Comparison of ENCODE assay signal across 15 cellular contexts in the genomic region with DNA sequence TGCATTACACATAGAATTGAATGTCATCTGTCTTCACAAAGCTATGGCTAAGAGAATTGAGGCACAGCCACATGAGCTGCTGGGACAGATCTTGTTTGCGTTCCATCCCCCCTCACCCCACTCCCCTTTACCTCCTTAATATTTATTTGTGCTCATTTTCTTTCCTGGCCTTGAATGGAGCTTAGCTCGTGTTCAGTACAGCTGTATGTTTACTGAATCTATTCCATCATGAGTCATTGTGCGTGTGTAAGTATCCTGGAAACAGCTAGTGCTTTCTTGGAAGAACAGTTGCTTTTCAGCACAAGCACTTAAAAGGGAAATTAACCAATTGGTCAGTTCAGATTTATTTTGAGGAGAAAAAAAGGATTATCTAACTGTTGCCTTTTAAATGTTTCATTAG. TPM values are rescaled to one million over a fixed set of nuclear protein-coding genes. Genes with fewer than 3 reads are reported as not detected.
DNase-seq lines count a peak whose midpoint lies in the region; ATAC-seq, FAIRE-seq and TF ChIP-seq lines count a peak whose summit lies in the region.
"Had no signal": no experiment of that assay in that cellular context is flagged by ENCODE, and none has a peak within 500 bp of the region (broad histone marks: within the 10 kb centered on the region; RNA-seq: fewer than 3 reads in every experiment).

No MANE protein-coding gene starts in this region.

- H3K9me3 ChIP-seq in vagina, result no peaks in the 10 kb centered on the region
- H3K9me3 ChIP-seq in PC-9 (ENCODE audit: insufficient read depth, low read depth), result no peaks in the 10 kb centered on the region

- TF ChIP-seq POLR2A in vagina (IDR thresholded peaks at IDR 0.05) (no peak), erythroblast (IDR thresholded peaks at IDR 0.05; ENCODE audit: low read length) (no peak)

- H2AFZ ChIP-seq in PC-9, result no peak overlapping the region

- peak; percentile 86 for FAIRE-seq in endometrium (lab: Jason Lieb, UNC)
- FAIRE-seq: G401.6 had no signal

- peak; percentile 78 for ATAC-seq in omental fat pad (ENCODE audit: low FRiP score)
- ATAC-seq: effector memory CD8-positive, alpha-beta T cell; HCT116 had no signal

- H3K4me2 ChIP-seq in PC-9, result no peak overlapping the region

- H3K36me3 ChIP-seq in vagina (no peaks in the 10 kb centered on the region), PC-9 (ENCODE audit: low read depth) (no peaks in the 10 kb centered on the region)

- H3F3A ChIP-seq in PC-9 (ENCODE audit: insufficient read depth, low read depth), result no peaks in the 10 kb centered on the region

- H3K27me3 ChIP-seq in vagina, result no peaks in the 10 kb centered on the region
- no peaks in the 10 kb centered on the region for H3K27me3 ChIP-seq in PC-9 (ENCODE audit: insufficient read depth, low read depth)

- CTCF ChIA-PET in activated CD4-positive, alpha-beta T cell treated with anti-CD3 and anti-CD28 coated beads, Interleukin-2, amount 10 ng/mL, durations not matched to agents 7 days and 5 days (lab: Charles Lee), result no interaction called here
- CTCF ChIA-PET in PC-9 (lab: Charles Lee), result no interaction called here

- H3K4me3 ChIP-seq in vagina, result no peak overlapping the region
- H3K4me3 ChIP-seq in PC-9, result no peak overlapping the region

- H3K27ac ChIP-seq in vagina (no peak overlapping the region), PC-9 (no peak overlapping the region)

- no TSS peak for BruUV-seq in PC-9 (replicated peaks; lab: Mats Ljungman, UMichigan)

- intact Hi-C loops in vagina (cut with DNase I) (no loop called here), PC-9 (cut with micrococcal nuclease; ENCODE audit: unreplicated experiment) (no loop called here)

- no peaks in the 10 kb centered on the region for H3K36me3 Mint-ChIP-seq in activated CD4-positive, alpha-beta T cell treated with anti-CD3 and anti-CD28 coated beads, Interleukin-2, amount 10 ng/mL, durations not matched to agents 7 days and 5 days (ENCODE audit: low read depth)

- H3K27ac Mint-ChIP-seq in activated CD4-positive, alpha-beta T cell treated with anti-CD3 and anti-CD28 coated beads, Interleukin-2, amount 10 ng/mL, durations not matched to agents 7 days and 5 days, result no peak overlapping the region
- H3K27ac Mint-ChIP-seq: effector memory CD8-positive, alpha-beta T cell; stimulated activated naive CD8-positive, alpha-beta T cell treated with anti-CD3 and anti-CD28 coated beads, Interleukin-15, Interleukin-2, amounts not matched to agents 100 ng/mL and 50 ng/mL, for 24 hours had no signal

- peaks cover 8% of the 10 kb centered on the region for H3K27me3 Mint-ChIP-seq in activated CD4-positive, alpha-beta T cell treated with anti-CD3 and anti-CD28 coated beads, Interleukin-2, amount 10 ng/mL, durations not matched to agents 7 days and 5 days
- H3K27me3 Mint-ChIP-seq: effector memory CD8-positive, alpha-beta T cell had no signal

- H3K4me1 ChIP-seq in vagina (no peaks in the 10 kb centered on the region), PC-9 (replicated peaks; ENCODE audit: insufficient read depth) (0 out of 2 replicates have a peak, but pooled peaks cover 6% of the 10 kb centered on the region)

- no peak overlapping the region for H3K4me3 Mint-ChIP-seq in activated CD4-positive, alpha-beta T cell treated with anti-CD3 and anti-CD28 coated beads, Interleukin-2, amount 10 ng/mL, durations not matched to agents 7 days and 5 days
- H3K4me3 Mint-ChIP-seq: effector memory CD8-positive, alpha-beta T cell; stimulated activated naive CD8-positive, alpha-beta T cell treated with anti-CD3 and anti-CD28 coated beads, Interleukin-15, Interleukin-2, amounts not matched to agents 100 ng/mL and 50 ng/mL, for 24 hours had no signal

- no peaks in the 10 kb centered on the region for H3K79me2 ChIP-seq in PC-9 (ENCODE audit: low read depth)

- DNase-seq in H4 (ENCODE audit: low spot score) (peak; percentile 84), NCI-H524 (lab: John Stamatoyannopoulos, UW) (peak; percentile 49 to 84), omental fat pad (ENCODE audit: low spot score) (no peak), vagina (ENCODE audit: extremely low spot score in 2 of 2) (no peak), erythroblast (lab: John Stamatoyannopoulos, UW) (no peak), PC-9 (no peak)
- DNase-seq in activated CD4-positive, alpha-beta T cell treated with anti-CD3 and anti-CD28 coated beads, Interleukin-2, amount 10 ng/mL, durations not matched to agents 7 days and 5 days, result no peak
- DNase-seq: activated CD4-positive, alpha-beta T cell treated with anti-CD3 and anti-CD28 coated beads, Interleukin-2, amount 50 U/mL, for 1 hour; effector memory CD8-positive, alpha-beta T cell; Kasumi-1; occipital lobe had no signal

- H3K4me1 Mint-ChIP-seq in activated CD4-positive, alpha-beta T cell treated with anti-CD3 and anti-CD28 coated beads, Interleukin-2, amount 10 ng/mL, durations not matched to agents 7 days and 5 days, result no peaks in the 10 kb centered on the region

- H3K9me2 ChIP-seq in PC-9 (ENCODE audit: insufficient read depth), result no peaks in the 10 kb centered on the region

- no peaks in the 10 kb centered on the region for H4K20me1 ChIP-seq in PC-9 (ENCODE audit: insufficient read depth)

- POLR2A ChIA-PET in activated CD4-positive, alpha-beta T cell treated with anti-CD3 and anti-CD28 coated beads, Interleukin-2, amount 10 ng/mL, durations not matched to agents 7 days and 5 days (lab: Charles Lee), result no interaction called here
- POLR2A ChIA-PET in PC-9 (lab: Charles Lee; ENCODE audit: unreplicated experiment), result no interaction called here

- TF ChIP-seq CTCF in omental fat pad (IDR thresholded peaks at IDR 0.05) (no peak), vagina (IDR thresholded peaks at IDR 0.05) (no peak), PC-9 (conservative IDR thresholded peaks at IDR 0.05) (no peak)

- H3K9me3 Mint-ChIP-seq in activated CD4-positive, alpha-beta T cell treated with anti-CD3 and anti-CD28 coated beads, Interleukin-2, amount 10 ng/mL, durations not matched to agents 7 days and 5 days, result no peaks in the 10 kb centered on the region
- H3K9me3 Mint-ChIP-seq: effector memory CD8-positive, alpha-beta T cell; stimulated activated naive CD8-positive, alpha-beta T cell treated with anti-CD3 and anti-CD28 coated beads, Interleukin-15, Interleukin-2, amounts not matched to agents 100 ng/mL and 50 ng/mL, for 24 hours had no signal

RNA-seq across cellular contexts. Expression of a gene that starts 14.7 kb away (rescaled TPM):
- total RNA-seq in H4 (2014; rRNA removed; shearing (Covaris generic)), result 0.14 and 0.21 TPM in 2 replicates
- 1 to 10 TPM in 3 of 4 donors, under 1 TPM in 1; 0.96 to 8.4 (median 4.6) TPM for total RNA-seq in omental fat pad
- total RNA-seq in vagina, result 4.7 TPM
- under 1 TPM; 0.02 to 0.15 TPM for total RNA-seq in activated CD4-positive, alpha-beta T cell treated with anti-CD3 and anti-CD28 coated beads, Interleukin-2, amount 10 ng/mL, durations not matched to agents 7 days and 5 days
- not detected in 2 replicates for total RNA-seq in PC-9 (2021)

Comparison
In these comparisons a context has a peak if more than half of its experiments do, and no peak if none do; other contexts are left out.
1. DNase-seq: peak in H4 (single experiment) and NCI-H524 (2 of 2); none in omental fat pad (single experiment), vagina (0 of 2), activated CD4-positive, alpha-beta T cell treated with anti-CD3 and anti-CD28 coated beads, Interleukin-2, amount 10 ng/mL, durations not matched to agents 7 days and 5 days (single experiment), erythroblast (0 of 2) and PC-9 (0 of 2).